10 cellular contexts compared by ENCODE assay signal in the genomic region with DNA sequence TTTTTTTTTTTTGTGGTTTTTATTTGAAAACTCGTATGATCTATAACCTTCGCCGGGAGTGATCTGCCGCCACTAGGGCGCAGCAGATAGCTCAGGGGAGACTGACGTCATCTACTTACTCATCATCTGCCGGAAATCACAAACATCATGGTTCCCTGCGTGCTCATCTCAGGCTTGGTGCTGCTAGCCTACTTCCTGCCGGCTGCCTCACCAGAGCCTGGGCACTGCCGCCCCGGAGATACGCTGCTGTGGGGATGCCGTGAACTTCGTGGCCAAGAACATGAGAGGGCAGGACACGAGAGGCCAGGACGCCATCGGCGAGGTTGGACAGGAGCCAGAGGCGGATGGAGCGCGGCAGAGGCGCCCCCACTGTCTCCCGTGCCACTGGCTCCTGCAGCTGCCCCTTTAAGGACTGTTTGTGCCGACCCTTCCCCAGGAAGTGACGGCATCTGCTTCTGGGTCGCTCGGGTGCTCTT.
DNase-seq lines count a peak whose midpoint lies in the region; ATAC-seq and TF ChIP-seq lines count a peak whose summit lies in the region.
"Had no signal": no experiment of that assay in that cellular context is flagged by ENCODE, and none has a peak within 500 bp of the region (broad histone marks: within the 10 kb centered on the region; RNA-seq: fewer than 3 reads in every experiment).

No MANE protein-coding gene starts in this region.

- H3K4me3 Mint-ChIP-seq in activated T-helper 2 cell treated with anti-CD3 and anti-CD28 coated beads, Interferon-gamma antibody, Interleukin-2, Interleukin-4, amounts not matched to agents 10 μg/mL and 5 μg/mL and 100 μg/mL, durations not matched to agents 14 hours and 24 hours and 36 hours (ENCODE audit: low read depth) = no peak overlapping the region

- no peak for ATAC-seq in GM18517 (IDR thresholded peaks at IDR 0.05; ENCODE audit: unreplicated experiment)
- ATAC-seq: body of pancreas, psoas muscle had no signal

- H3K4me3 ChIP-seq in cardiac muscle cell = no peak overlapping the region
- H3K4me3 ChIP-seq in right atrium auricular region = no peak overlapping the region
- H3K4me3 ChIP-seq: body of pancreas, psoas muscle had no signal

- TF ChIP-seq CTCF in cardiac muscle cell (IDR thresholded peaks at IDR 0.05; ENCODE audit: low read depth, low read length) (peak; percentile 21), right atrium auricular region (IDR thresholded peaks at IDR 0.05) (peak in 1 of 2 donors; percentile 15)

- no peaks in the 10 kb centered on the region for H3K27me3 Mint-ChIP-seq in activated T-helper 2 cell treated with anti-CD3 and anti-CD28 coated beads, Interferon-gamma antibody, Interleukin-2, Interleukin-4, amounts not matched to agents 10 μg/mL and 5 μg/mL and 100 μg/mL, durations not matched to agents 14 hours and 24 hours and 36 hours (ENCODE audit: low read depth)

- no peaks in the 10 kb centered on the region for H3K4me1 Mint-ChIP-seq in activated T-helper 2 cell treated with anti-CD3 and anti-CD28 coated beads, Interferon-gamma antibody, Interleukin-2, Interleukin-4, amounts not matched to agents 10 μg/mL and 5 μg/mL and 100 μg/mL, durations not matched to agents 14 hours and 24 hours and 36 hours (ENCODE audit: low read depth)

- H3K27me3 ChIP-seq in cardiac muscle cell = no peaks in the 10 kb centered on the region
- no peaks in the 10 kb centered on the region for H3K27me3 ChIP-seq in right atrium auricular region
- H3K27me3 ChIP-seq: body of pancreas had no signal

- H3K36me3 Mint-ChIP-seq in activated T-helper 2 cell treated with anti-CD3 and anti-CD28 coated beads, Interferon-gamma antibody, Interleukin-2, Interleukin-4, amounts not matched to agents 10 μg/mL and 5 μg/mL and 100 μg/mL, durations not matched to agents 14 hours and 24 hours and 36 hours (ENCODE audit: low read depth) = no peaks in the 10 kb centered on the region

- H3K27ac Mint-ChIP-seq in activated T-helper 2 cell treated with anti-CD3 and anti-CD28 coated beads, Interferon-gamma antibody, Interleukin-2, Interleukin-4, amounts not matched to agents 10 μg/mL and 5 μg/mL and 100 μg/mL, durations not matched to agents 14 hours and 24 hours and 36 hours = no peak overlapping the region

- intact Hi-C loops in activated T-helper 2 cell treated with anti-CD3 and anti-CD28 coated beads, Interferon-gamma antibody, Interleukin-2, Interleukin-4, amounts not matched to agents 10 μg/mL and 5 μg/mL and 100 μg/mL, durations not matched to agents 14 hours and 24 hours and 36 hours (cut with micrococcal nuclease) = loop anchor here (2.0 kb wide), 1 partner anchor 613 kb away; no protein-coding TSS in a partner anchor

- H3K9me3 ChIP-seq in cardiac muscle cell (ENCODE audit: low read depth) (no peaks in the 10 kb centered on the region), right atrium auricular region (no peaks in the 10 kb centered on the region)
- H3K9me3 ChIP-seq: body of pancreas, psoas muscle had no signal

- H3K4me1 ChIP-seq in cardiac muscle cell (ENCODE audit: low read depth) = no peaks in the 10 kb centered on the region
- H3K4me1 ChIP-seq in right atrium auricular region = no peaks in the 10 kb centered on the region
- H3K4me1 ChIP-seq: body of pancreas, psoas muscle had no signal

- no peaks in the 10 kb centered on the region for H3K36me3 ChIP-seq in cardiac muscle cell
- no peaks in the 10 kb centered on the region for H3K36me3 ChIP-seq in right atrium auricular region

- H3K27ac ChIP-seq in cardiac muscle cell (no peak overlapping the region), right atrium auricular region (no peak overlapping the region)
- H3K27ac ChIP-seq: body of pancreas, psoas muscle had no signal

- H3K9me3 Mint-ChIP-seq in activated T-helper 2 cell treated with anti-CD3 and anti-CD28 coated beads, Interferon-gamma antibody, Interleukin-2, Interleukin-4, amounts not matched to agents 10 μg/mL and 5 μg/mL and 100 μg/mL, durations not matched to agents 14 hours and 24 hours and 36 hours = no peaks in the 10 kb centered on the region

- DNase-seq in cardiac muscle cell (ENCODE audit: low read depth in 1 of 2, low spot score in 1 of 2) (peak in 1 of 2 donors; percentile 19), right atrium auricular region (ENCODE audit: low spot score) (no peak), NCI-H2171 (lab: John Stamatoyannopoulos, UW) (peak; percentile 59), NOMO-1 treated with dmso at 0.1 percent for 144 hours (lab: John Stamatoyannopoulos, UW; ENCODE audit: unreplicated experiment) (no peak), COLO668 (lab: John Stamatoyannopoulos, UW; ENCODE audit: unreplicated experiment) (no peak)
- peak; percentile 12 for DNase-seq in activated T-helper 2 cell treated with anti-CD3 and anti-CD28 coated beads, Interferon-gamma antibody, Interleukin-2, Interleukin-4, amounts not matched to agents 10 μg/mL and 5 μg/mL and 100 μg/mL, durations not matched to agents 14 hours and 24 hours and 36 hours (ENCODE audit: low spot score)
- peak; percentile 4 to 30 for DNase-seq in stimulated activated CD4-positive, alpha-beta T cell treated with anti-CD3 and anti-CD28 coated beads, Interleukin-12 subunit alpha, Interleukin-12 subunit beta, amount 100 ng/mL, for 24 hours (ENCODE audit: low read depth in 2 of 2)

Comparison
In these comparisons a context has a peak if more than half of its experiments do, and no peak if none do; other contexts are left out.
1. DNase-seq: peak in NCI-H2171 (single experiment), activated T-helper 2 cell treated with anti-CD3 and anti-CD28 coated beads, Interferon-gamma antibody, Interleukin-2, Interleukin-4, amounts not matched to agents 10 μg/mL and 5 μg/mL and 100 μg/mL, durations not matched to agents 14 hours and 24 hours and 36 hours (single experiment) and stimulated activated CD4-positive, alpha-beta T cell treated with anti-CD3 and anti-CD28 coated beads, Interleukin-12 subunit alpha, Interleukin-12 subunit beta, amount 100 ng/mL, for 24 hours (2 of 2); none in right atrium auricular region (single experiment), NOMO-1 treated with dmso at 0.1 percent for 144 hours (single experiment) and COLO668 (single experiment).